1 cellular context compared by ENCODE assay signal in the genomic region with DNA sequence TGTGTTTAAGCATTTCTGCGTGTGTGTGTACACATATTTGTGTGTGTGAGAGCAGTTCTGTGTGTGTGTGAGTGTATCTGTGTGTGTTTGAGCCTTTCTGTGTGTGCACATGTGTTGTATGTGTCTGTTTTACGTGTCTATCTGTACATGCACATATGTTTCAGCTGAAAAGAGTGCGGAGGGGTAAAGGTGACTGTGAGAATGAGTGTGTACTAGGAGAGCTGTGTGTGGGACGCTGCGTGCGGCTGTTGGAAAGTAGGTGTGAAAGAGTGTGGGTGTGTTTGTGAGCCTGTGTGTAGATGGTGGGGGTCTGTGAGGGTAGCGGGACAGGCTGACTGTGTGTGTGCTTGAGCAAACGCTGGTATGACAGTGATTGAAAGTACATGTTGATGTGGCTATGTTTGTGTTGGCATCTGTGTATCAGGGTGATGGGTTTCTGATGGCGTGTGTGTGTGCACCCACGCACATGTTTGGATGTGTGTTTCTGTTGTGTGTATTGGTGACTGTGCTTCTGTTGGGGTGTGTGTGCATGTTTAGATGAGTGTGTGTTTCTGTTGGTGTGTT.
TF ChIP-seq lines count a peak whose summit lies in the region.

No MANE protein-coding gene starts in this region.

TF ChIP-seq in H1, 55 proteins besides CTCF, POLR2A, EP300 and RAD21 (continued from another document):
- TF ChIP-seq, protein P1, sequence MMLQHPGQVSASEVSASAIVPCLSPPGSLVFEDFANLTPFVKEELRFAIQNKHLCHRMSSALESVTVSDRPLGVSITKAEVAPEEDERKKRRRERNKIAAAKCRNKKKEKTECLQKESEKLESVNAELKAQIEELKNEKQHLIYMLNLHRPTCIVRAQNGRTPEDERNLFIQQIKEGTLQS (IDR thresholded peaks at IDR 0.05; ENCODE audit: insufficient read depth, low read depth, low read length) = no peak
- TF ChIP-seq RFX5 (IDR thresholded peaks at IDR 0.05; ENCODE audit: borderline replicate concordance, low read depth, low read length) (no peak), SRF (IDR thresholded peaks at IDR 0.05; ENCODE audit: low read depth, low read length) (no peak), SP2 (IDR thresholded peaks at IDR 0.05; ENCODE audit: low read length) (no peak), CHD2 (IDR thresholded peaks at IDR 0.05; ENCODE audit: low read length) (no peak)
- TF ChIP-seq, protein P2, sequence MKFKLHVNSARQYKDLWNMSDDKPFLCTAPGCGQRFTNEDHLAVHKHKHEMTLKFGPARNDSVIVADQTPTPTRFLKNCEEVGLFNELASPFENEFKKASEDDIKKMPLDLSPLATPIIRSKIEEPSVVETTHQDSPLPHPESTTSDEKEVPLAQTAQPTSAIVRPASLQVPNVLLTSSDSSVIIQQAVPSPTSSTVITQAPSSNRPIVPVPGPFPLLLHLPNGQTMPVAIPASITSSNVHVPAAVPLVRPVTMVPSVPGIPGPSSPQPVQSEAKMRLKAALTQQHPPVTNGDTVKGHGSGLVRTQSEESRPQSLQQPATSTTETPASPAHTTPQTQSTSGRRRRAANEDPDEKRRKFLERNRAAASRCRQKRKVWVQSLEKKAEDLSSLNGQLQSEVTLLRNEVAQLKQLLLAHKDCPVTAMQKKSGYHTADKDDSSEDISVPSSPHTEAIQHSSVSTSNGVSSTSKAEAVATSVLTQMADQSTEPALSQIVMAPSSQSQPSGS (IDR thresholded peaks at IDR 0.05; ENCODE audit: low read length) = no peak
TF ChIP-seq in H1: peak in this region for 0.
